In genomic region chr10:65838811-65839210, GRCh38 we compare ENCODE assay signal across 22 cellular contexts.
"Had no signal": no experiment of that assay in that cellular context is flagged by ENCODE, and none has a peak within 500 bp of the region (broad histone marks: within the 10 kb centered on the region; RNA-seq: fewer than 3 reads in every experiment).

No MANE protein-coding gene starts in this region.

- H3K27me3 ChIP-seq: left lung, neutrophil, pancreas, right lobe of liver, tibial nerve, upper lobe of right lung, uterus had no signal

- H3K4me3 ChIP-seq: coronary artery, left lung, mucosa of descending colon, pancreas, right lobe of liver, thoracic aorta, tibial nerve, upper lobe of right lung, uterus had no signal

- H3K27ac ChIP-seq: coronary artery, left lung, neutrophil, pancreas, right lobe of liver, thoracic aorta, tibial nerve, upper lobe of right lung, uterus had no signal

- H3K4me1 ChIP-seq: left lung, pancreas, right lobe of liver, tibial nerve, upper lobe of right lung, uterus had no signal

- H3K36me3 ChIP-seq: left lung, neutrophil, pancreas, right lobe of liver, thoracic aorta, tibial nerve, upper lobe of right lung, uterus had no signal

- DNase-seq: dermis blood vessel endothelial cell; effector memory CD8-positive, alpha-beta T cell; erythroblast; hypothalamus; immature natural killer cell; left lung; mesenchymal stem cell; mucosa of descending colon; naive B cell; pancreas; right lobe of liver; small intestine; stimulated activated CD4-positive, alpha-beta T cell treated with anti-CD3 and anti-CD28 coated beads, Interleukin-15, amount 100 ng/mL, for 24 hours; stimulated activated CD4-positive, alpha-beta T cell treated with anti-CD3 and anti-CD28 coated beads, Interleukin-2, amount 100 ng/mL, for 48 hours; stimulated activated naive B cell treated with anti-CD40 and anti-IgM and Interleukin-4, amounts not matched to agents 10 μg/mL and 1 μg/mL and 100 μg/mL, for 72 hours; upper lobe of right lung; uterus had no signal

- H3K9me3 ChIP-seq: left lung, mucosa of descending colon, neutrophil, pancreas, right lobe of liver, thoracic aorta, tibial nerve, upper lobe of right lung, uterus had no signal

- ATAC-seq: effector memory CD8-positive, alpha-beta T cell; left lung; mucosa of descending colon; natural killer cell treated with Interleukin-12 subunit alpha and Interleukin-12 subunit beta and Interleukin-15 and Interleukin-18, amount 100 ng/mL, for 72 hours; pancreas; right lobe of liver; stimulated activated naive B cell treated with anti-CD40 and anti-IgM and Interleukin-4, amounts not matched to agents 10 μg/mL and 1 μg/mL and 100 μg/mL, for 72 hours; upper lobe of right lung had no signal
